8 cellular contexts compared by ENCODE assay signal in the genomic region with DNA sequence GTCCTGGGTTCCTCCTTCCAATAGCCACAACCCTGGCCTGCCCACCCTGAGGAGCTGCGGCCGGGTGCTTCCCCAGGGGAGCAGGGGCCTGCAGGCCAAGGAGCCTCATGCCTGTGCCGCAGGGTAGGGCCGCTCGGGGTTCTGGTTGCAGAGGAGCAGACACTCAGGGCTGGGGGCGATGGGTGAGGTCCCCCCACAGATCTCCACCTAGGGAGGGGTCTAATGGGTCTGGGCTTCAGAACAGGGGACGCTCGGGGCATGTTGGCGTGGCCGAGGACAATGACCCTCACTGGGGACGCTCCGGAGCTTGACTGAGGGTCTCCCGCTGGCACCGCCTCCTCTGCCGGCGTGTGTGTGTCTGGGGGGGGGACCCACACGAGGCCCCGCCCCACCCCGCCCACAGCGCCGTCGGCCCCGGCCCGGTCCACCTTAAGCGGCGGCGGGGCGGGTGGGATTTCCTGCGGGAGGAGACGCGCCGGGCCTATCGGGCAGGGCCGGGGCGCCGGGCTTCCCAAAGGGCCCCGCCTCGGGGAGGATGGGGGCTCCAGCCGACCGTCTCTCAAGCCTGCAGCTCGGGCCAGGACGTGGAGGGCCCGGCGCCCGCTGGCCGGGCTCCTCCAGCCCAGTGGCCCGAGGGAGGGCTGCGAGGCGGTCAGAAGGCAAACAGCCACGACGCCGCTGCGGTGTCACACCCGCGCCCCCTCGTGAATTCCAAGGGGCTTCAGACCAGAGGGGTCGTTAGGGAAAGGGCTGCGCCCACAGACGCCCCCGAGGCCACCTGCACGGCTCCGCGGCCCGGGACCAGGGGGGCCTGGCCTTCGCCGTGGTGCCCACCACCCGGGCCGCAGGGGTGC. TPM values are rescaled to one million over a fixed set of nuclear protein-coding genes. Genes with fewer than 3 reads are reported as not detected.
A peak's percentile ranks its signal among the peaks of the same experiment; 100 is the strongest.
DNase-seq lines count a peak whose midpoint lies in the region; ATAC-seq and TF ChIP-seq lines count a peak whose summit lies in the region.

No MANE protein-coding gene starts in this region.

- no peaks in the 10 kb centered on the region for H3K27me3 ChIP-seq in neural progenitor cell

- peaks cover 54% of the 10 kb centered on the region for H3F3A ChIP-seq in neural progenitor cell (ENCODE audit: low read depth)

- H3K79me2 ChIP-seq in neural progenitor cell (ENCODE audit: low read depth), result peaks cover 14% of the 10 kb centered on the region

- ATAC-seq in HG03025 (IDR thresholded peaks at IDR 0.05; ENCODE audit: low FRiP score, unreplicated experiment), result peak; percentile 39
- ATAC-seq in stimulated activated naive CD8-positive, alpha-beta T cell treated with anti-CD3 and anti-CD28 coated beads, Interleukin-15, amount 100 ng/mL, for 72 hours, result peak; percentile 60

- H2AFZ ChIP-seq in neural progenitor cell (replicated peaks), result peak overlapping the region; percentile 68

- no peaks in the 10 kb centered on the region for H3K9me3 Mint-ChIP-seq in neural progenitor cell
- H3K9me3 Mint-ChIP-seq in stimulated activated naive CD8-positive, alpha-beta T cell treated with anti-CD3 and anti-CD28 coated beads, Interleukin-15, amount 100 ng/mL, for 72 hours, result no peaks in the 10 kb centered on the region

- H3K4me3 Mint-ChIP-seq in neural progenitor cell, result peak overlapping the region; percentile 81
- H3K4me3 Mint-ChIP-seq in stimulated activated naive CD8-positive, alpha-beta T cell treated with anti-CD3 and anti-CD28 coated beads, Interleukin-15, amount 100 ng/mL, for 72 hours, result peak overlapping the region; percentile 64 to 73

- no peak overlapping the region for H3K9ac ChIP-seq in neural progenitor cell

- peak overlapping the region; percentile 88 for H3K4me2 ChIP-seq in neural progenitor cell

- no peak for TF ChIP-seq CTCF in neural progenitor cell (IDR thresholded peaks at IDR 0.05)

- peak; percentile 13 for DNase-seq in DMS79 (lab: John Stamatoyannopoulos, UW)
- no peak for DNase-seq in DMS79 treated with DMSO at 0.1 percent for 48 hours (lab: John Stamatoyannopoulos, UW)
- DNase-seq in RPMI7951 (ENCODE audit: low read depth), result peak; percentile 81
- DNase-seq in activated naive CD4-positive, alpha-beta T cell (lab: John Stamatoyannopoulos, UW), result peak; percentile 50 to 76 (median 60)
- DNase-seq in foreskin melanocyte, result peak; percentile 57
- DNase-seq in neural progenitor cell (ENCODE audit: low spot score), result peak; percentile 86
- peak; percentile 54 to 59 for DNase-seq in stimulated activated naive CD8-positive, alpha-beta T cell treated with anti-CD3 and anti-CD28 coated beads, Interleukin-15, amount 100 ng/mL, for 72 hours

- H3K4me1 ChIP-seq in neural progenitor cell, result peaks cover 8% of the 10 kb centered on the region

- H3K27ac Mint-ChIP-seq in neural progenitor cell, result no peak overlapping the region
- peak overlapping the region in 1 of 2 donors; percentile 48 for H3K27ac Mint-ChIP-seq in stimulated activated naive CD8-positive, alpha-beta T cell treated with anti-CD3 and anti-CD28 coated beads, Interleukin-15, amount 100 ng/mL, for 72 hours

- H4K20me1 ChIP-seq in neural progenitor cell (ENCODE audit: low read depth), result peaks cover 65% of the 10 kb centered on the region

- H3K9me3 ChIP-seq in neural progenitor cell (ENCODE audit: low read depth), result no peaks in the 10 kb centered on the region

- H3K36me3 ChIP-seq in neural progenitor cell, result no peaks in the 10 kb centered on the region

- H3K27ac ChIP-seq in neural progenitor cell, result peak overlapping the region; percentile 7

- peaks cover 8% of the 10 kb centered on the region for H3K36me3 Mint-ChIP-seq in neural progenitor cell

- H3K27me3 Mint-ChIP-seq in neural progenitor cell (ENCODE audit: insufficient read depth, low read depth), result peaks cover 5% of the 10 kb centered on the region
- no peaks in the 10 kb centered on the region for H3K27me3 Mint-ChIP-seq in stimulated activated naive CD8-positive, alpha-beta T cell treated with anti-CD3 and anti-CD28 coated beads, Interleukin-15, amount 100 ng/mL, for 72 hours

- H3K4me1 Mint-ChIP-seq in neural progenitor cell, result peaks cover 13% of the 10 kb centered on the region
- peaks cover 72% of the 10 kb centered on the region for H3K4me1 Mint-ChIP-seq in stimulated activated naive CD8-positive, alpha-beta T cell treated with anti-CD3 and anti-CD28 coated beads, Interleukin-15, amount 100 ng/mL, for 72 hours

- H3K4me3 ChIP-seq in neural progenitor cell, result peak overlapping the region; percentile 95

RNA-seq across cellular contexts. Expression of a gene that starts 0.6 kb away (rescaled TPM):
- 3.4 TPM in 2 replicates for total RNA-seq in RPMI7951 (2014; rRNA removed; shearing (Covaris generic))
- 7.1 and 11.4 TPM in 2 replicates for total RNA-seq in neural progenitor cell (ENCODE audit: low replicate concordance)

RNA-seq across cellular contexts. Expression of a gene that starts 13.9 kb away (rescaled TPM):
- total RNA-seq in RPMI7951 (2014; rRNA removed; shearing (Covaris generic)), result 14.7 and 16.2 TPM in 2 replicates
- total RNA-seq in neural progenitor cell (ENCODE audit: low replicate concordance), result 24.3 and 39.7 TPM in 2 replicates

RNA-seq across cellular contexts. Expression of a gene that starts 15.1 kb away (rescaled TPM):
- 528 and 684 TPM in 2 replicates for total RNA-seq in RPMI7951 (2014; rRNA removed; shearing (Covaris generic))
- total RNA-seq in neural progenitor cell (ENCODE audit: low replicate concordance), result 874 and 918 TPM in 2 replicates

RNA-seq across cellular contexts. Expression of a gene that starts 19.9 kb away (rescaled TPM):
- total RNA-seq in RPMI7951 (2014; rRNA removed; shearing (Covaris generic)), result 0.68 TPM in 1 of 2 replicates, not detected in the other
- total RNA-seq in neural progenitor cell (ENCODE audit: low replicate concordance), result not detected in 2 replicates

RNA-seq across cellular contexts. Expression of a gene that starts 50.9 kb away (rescaled TPM):
- total RNA-seq in RPMI7951 (2014; rRNA removed; shearing (Covaris generic)), result 9.2 and 9.9 TPM in 2 replicates
- total RNA-seq in neural progenitor cell (ENCODE audit: low replicate concordance), result 29.1 and 39.7 TPM in 2 replicates
